ENCODE assay signal across 13 cellular contexts in genomic region chr17:74815671-74816370, GRCh38. TPM values are rescaled to one million over a fixed set of nuclear protein-coding genes. Genes with fewer than 3 reads are reported as not detected.
DNase-seq lines count a peak whose midpoint lies in the region; FAIRE-seq and TF ChIP-seq lines count a peak whose summit lies in the region.
"Had no signal": no experiment of that assay in that cellular context is flagged by ENCODE, and none has a peak within 500 bp of the region (broad histone marks: within the 10 kb centered on the region; RNA-seq: fewer than 3 reads in every experiment).

No MANE protein-coding gene starts in this region.

- H3K4me1 ChIP-seq in OCI-LY1 (ENCODE audit: insufficient read depth, low read length, severe bottlenecking) (no peaks in the 10 kb centered on the region), endothelial cell of umbilical vein (ENCODE audit: control insufficient read depth, extremely low read depth, insufficient read depth, low read length) (no peaks in the 10 kb centered on the region)

- peak; percentile 35; the same call in 1 of the 2 replicates for TF ChIP-seq CTCF in 22Rv1 (IDR thresholded peaks at IDR 0.05)
- peak; percentile 42; the same call in 1 of the 2 replicates for TF ChIP-seq CTCF in OCI-LY1 (IDR thresholded peaks at IDR 0.05; ENCODE audit: low read length)
- TF ChIP-seq CTCF in endothelial cell of umbilical vein (IDR thresholded peaks at IDR 0.05; ENCODE audit: extremely low read depth in 1 of 2, insufficient read depth in 1 of 2, low read depth in 1 of 2, low read length in 2 of 2): peak; percentile 31 to 37
- no peak for TF ChIP-seq CTCF in Calu3 (IDR thresholded peaks at IDR 0.05; ENCODE audit: unreplicated experiment)

- no peaks in the 10 kb centered on the region for H3K79me2 ChIP-seq in OCI-LY1 (ENCODE audit: insufficient read depth, low read length)
- no peaks in the 10 kb centered on the region for H3K79me2 ChIP-seq in endothelial cell of umbilical vein (ENCODE audit: control insufficient read depth, insufficient read depth, low read length)

- H3K36me3 ChIP-seq in OCI-LY1 (ENCODE audit: insufficient read depth, low read length): 0 out of 2 replicates have a peak, but pooled peaks cover 3% of the 10 kb centered on the region
- H3K36me3 ChIP-seq in endothelial cell of umbilical vein (ENCODE audit: control insufficient read depth in 2 of 2, extremely low read depth in 1 of 2, insufficient read depth in 2 of 2, low read length in 2 of 2): peaks cover 0 to 4% of the 10 kb centered on the region in 2 experiments

- no peaks in the 10 kb centered on the region for H3K9me3 ChIP-seq in OCI-LY1 (ENCODE audit: low read length)
- H3K9me3 ChIP-seq in endothelial cell of umbilical vein (replicated peaks; ENCODE audit: control insufficient read depth, insufficient read depth, low read length): no peaks in the 10 kb centered on the region

- POLR2A ChIA-PET in endothelial cell of umbilical vein (lab: Charles Lee): no interaction called here

- no TSS peak for BruUV-seq in endothelial cell of umbilical vein (replicated peaks; lab: Mats Ljungman, UMichigan)
- BruUV-seq in Calu3 (replicated peaks; lab: Mats Ljungman, UMichigan): no TSS peak

- H3K9me2 ChIP-seq in OCI-LY1 (ENCODE audit: low read depth, low read length): no peaks in the 10 kb centered on the region

- dilution Hi-C loops in endothelial cell of umbilical vein (cut with MboI; ENCODE audit: extremely low pct_ligation_motif_present, low sequenced_read_pairs): no loop called here

- no peak overlapping the region for H3K27ac ChIP-seq in 22Rv1
- no peak overlapping the region for H3K27ac ChIP-seq in OCI-LY1 (ENCODE audit: low read depth, low read length, poor library complexity, severe bottlenecking)
- no peak overlapping the region for H3K27ac ChIP-seq in endothelial cell of umbilical vein (ENCODE audit: insufficient read depth, low read depth, low read length)
- H3K27ac ChIP-seq: epithelial cell of prostate had no signal

- TF ChIP-seq POLR2A in endothelial cell of umbilical vein (IDR thresholded peaks at IDR 0.05; ENCODE audit: low read depth, low read length): no peak

- no peaks in the 10 kb centered on the region for H3K9me1 ChIP-seq in endothelial cell of umbilical vein (replicated peaks; ENCODE audit: control insufficient read depth, extremely low read depth, insufficient read depth, low read length)

- H3K9me3 Mint-ChIP-seq in Calu3 (ENCODE audit: low read depth, unreplicated experiment): no peaks in the 10 kb centered on the region
- H3K9me3 Mint-ChIP-seq: activated CD4-positive, alpha-beta T cell treated with anti-CD3 and anti-CD28 coated beads, Interleukin-2, amount 10 ng/mL, durations not matched to agents 24 days and 14 days; activated naive CD8-positive, alpha-beta T cell treated with anti-CD3 and anti-CD28 coated beads, Interleukin-2, amount 10 ng/mL, durations not matched to agents 7 days and 5 days had no signal

- no peak overlapping the region for H3K9ac ChIP-seq in OCI-LY1 (ENCODE audit: low read length)
- no peak overlapping the region for H3K9ac ChIP-seq in endothelial cell of umbilical vein (replicated peaks; ENCODE audit: extremely low read depth, insufficient read depth, low read length)

- H4K20me1 ChIP-seq in OCI-LY1 (ENCODE audit: insufficient read depth, low read length) (no peaks in the 10 kb centered on the region), endothelial cell of umbilical vein (replicated peaks; ENCODE audit: control insufficient read depth, extremely low read depth, insufficient read depth, low read length) (no peaks in the 10 kb centered on the region)

- H3K4me1 Mint-ChIP-seq in Calu3 (ENCODE audit: low read depth, unreplicated experiment): no peaks in the 10 kb centered on the region

- H3K36me3 Mint-ChIP-seq in Calu3 (ENCODE audit: insufficient read depth, unreplicated experiment): peaks cover 5% of the 10 kb centered on the region
- H3K36me3 Mint-ChIP-seq: activated naive CD8-positive, alpha-beta T cell treated with anti-CD3 and anti-CD28 coated beads, Interleukin-2, amount 10 ng/mL, durations not matched to agents 7 days and 5 days had no signal

- no peaks in the 10 kb centered on the region for H3K27me3 ChIP-seq in OCI-LY1 (ENCODE audit: insufficient read depth, low read length)
- no peaks in the 10 kb centered on the region for H3K27me3 ChIP-seq in endothelial cell of umbilical vein (ENCODE audit: control insufficient read depth in 2 of 2, insufficient read depth in 2 of 2, low read length in 2 of 2)

- FAIRE-seq in endothelial cell of umbilical vein (lab: Jason Lieb, UNC): peak; percentile 8

- H3F3A ChIP-seq in OCI-LY1 (ENCODE audit: insufficient read depth, low read length): no peaks in the 10 kb centered on the region

- intact Hi-C loops in endothelial cell of umbilical vein (cut with micrococcal nuclease) (no loop called here), Calu3 (cut with micrococcal nuclease; ENCODE audit: unreplicated experiment) (no loop called here)

- H2AFZ ChIP-seq in OCI-LY1 (ENCODE audit: low read length): no peak overlapping the region
- H2AFZ ChIP-seq in endothelial cell of umbilical vein (ENCODE audit: low read depth, low read length): no peak overlapping the region

- no peak overlapping the region for H3K27ac Mint-ChIP-seq in Calu3 (ENCODE audit: unreplicated experiment)
- H3K27ac Mint-ChIP-seq: activated CD4-positive, alpha-beta T cell treated with anti-CD3 and anti-CD28 coated beads, Interleukin-2, amount 10 ng/mL, durations not matched to agents 24 days and 14 days; activated naive CD8-positive, alpha-beta T cell treated with anti-CD3 and anti-CD28 coated beads, Interleukin-2, amount 10 ng/mL, durations not matched to agents 7 days and 5 days had no signal

- H3K27me3 Mint-ChIP-seq in Calu3 (ENCODE audit: unreplicated experiment): no peaks in the 10 kb centered on the region
- H3K27me3 Mint-ChIP-seq: activated CD4-positive, alpha-beta T cell treated with anti-CD3 and anti-CD28 coated beads, Interleukin-2, amount 10 ng/mL, durations not matched to agents 24 days and 14 days; activated naive CD8-positive, alpha-beta T cell treated with anti-CD3 and anti-CD28 coated beads, Interleukin-2, amount 10 ng/mL, durations not matched to agents 7 days and 5 days had no signal

- H3K4me3 ChIP-seq in OCI-LY1 (ENCODE audit: low read depth, low read length, poor library complexity, severe bottlenecking) (no peak overlapping the region), endothelial cell of umbilical vein (replicated peaks in 1 of 3; ENCODE audit: insufficient read depth in 1 of 3, low read depth in 1 of 3, low read length in 3 of 3) (no peak overlapping the region)

- CTCF ChIA-PET in endothelial cell of umbilical vein (lab: Charles Lee): interaction anchor here (0.7 to 1.1 kb wide), 4 partner anchors 40 to 46 kb away, joined by 3 to 5 read pairs (median 3); partner anchors contain the start of gene GRIN2C
- CTCF ChIA-PET in Calu3 (lab: Charles Lee): no interaction called here

- H3K4me2 ChIP-seq in OCI-LY1 (ENCODE audit: low read length) (no peak overlapping the region), endothelial cell of umbilical vein (ENCODE audit: insufficient read depth, low read length) (no peak overlapping the region)

- no peak overlapping the region for H3K4me3 Mint-ChIP-seq in Calu3 (ENCODE audit: low read depth, unreplicated experiment)
- H3K4me3 Mint-ChIP-seq: activated CD4-positive, alpha-beta T cell treated with anti-CD3 and anti-CD28 coated beads, Interleukin-2, amount 10 ng/mL, durations not matched to agents 24 days and 14 days; activated naive CD8-positive, alpha-beta T cell treated with anti-CD3 and anti-CD28 coated beads, Interleukin-2, amount 10 ng/mL, durations not matched to agents 7 days and 5 days had no signal

- peak; percentile 11 for DNase-seq in ELR (ENCODE audit: low read depth)
- peak; percentile 7 for DNase-seq in endothelial cell of umbilical vein (ENCODE audit: low read depth, low spot score)
- no peak for DNase-seq in Calu3
- no peak for DNase-seq in stimulated activated CD4-positive, alpha-beta T cell treated with anti-CD3 and anti-CD28 coated beads, Interleukin-4, amount 100 ng/mL, for 4 hours
- DNase-seq in H4 (ENCODE audit: low spot score): no peak
- no peak for DNase-seq in NCI-H1048 (lab: John Stamatoyannopoulos, UW)
- DNase-seq: activated CD4-positive, alpha-beta T cell treated with anti-CD3 and anti-CD28 coated beads, Interleukin-2, amount 10 ng/mL, durations not matched to agents 24 days and 14 days; activated naive CD8-positive, alpha-beta T cell treated with anti-CD3 and anti-CD28 coated beads, Interleukin-2, amount 10 ng/mL, durations not matched to agents 7 days and 5 days; GOT3; NCI-H1417 had no signal

RNA-seq across cellular contexts. Expression of gene NAT9, which starts 39.7 kb away (rescaled TPM):
- total RNA-seq in endothelial cell of umbilical vein: 44.8 and 45.8 TPM in 2 replicates
- polyA plus RNA-seq in endothelial cell of umbilical vein: 37.2 and 39.3 TPM in 2 replicates
- 32.6 and 39.8 TPM in 2 replicates for polyA plus RNA-seq in endothelial cell of umbilical vein (2011; cell fraction: cytosol; rRNA removed)
- polyA plus RNA-seq in endothelial cell of umbilical vein (2011; cell fraction: nucleus; rRNA removed): 230 and 239 TPM in 2 replicates
- 45.3 and 53.6 TPM in 2 replicates for polyA plus RNA-seq in endothelial cell of umbilical vein (2012)
- 44.8 and 46.5 TPM in 2 replicates for polyA minus RNA-seq in endothelial cell of umbilical vein
- polyA minus RNA-seq in endothelial cell of umbilical vein (2011; cell fraction: cytosol; rRNA and poly(A)+ RNA removed): 3.6 TPM
- 32.7 and 34.2 TPM in 2 replicates for polyA minus RNA-seq in endothelial cell of umbilical vein (2011; cell fraction: nucleus; rRNA and poly(A)+ RNA removed)
- 66.5 and 74.7 TPM in 2 replicates for total RNA-seq in Calu3 (2022)
- total RNA-seq in H4 (2014; rRNA removed; shearing (Covaris generic)): 25.3 and 35.8 TPM in 2 replicates

RNA-seq across cellular contexts. Expression of gene GRIN2C, which starts 43.9 kb away (rescaled TPM):
- total RNA-seq in endothelial cell of umbilical vein: 0.09 and 0.60 TPM in 2 replicates
- polyA plus RNA-seq in endothelial cell of umbilical vein: 0.03 and 0.04 TPM in 2 replicates
- polyA plus RNA-seq in endothelial cell of umbilical vein (2011; cell fraction: cytosol; rRNA removed): 0.01 TPM in 2 replicates
- 0.17 and 0.25 TPM in 2 replicates for polyA plus RNA-seq in endothelial cell of umbilical vein (2011; cell fraction: nucleus; rRNA removed)
- polyA plus RNA-seq in endothelial cell of umbilical vein (2012): 0.12 and 0.16 TPM in 2 replicates
- polyA minus RNA-seq in endothelial cell of umbilical vein: 0.04 and 0.15 TPM in 2 replicates
- polyA minus RNA-seq in endothelial cell of umbilical vein (2011; cell fraction: cytosol; rRNA and poly(A)+ RNA removed): not detected
- 0.10 and 0.14 TPM in 2 replicates for polyA minus RNA-seq in endothelial cell of umbilical vein (2011; cell fraction: nucleus; rRNA and poly(A)+ RNA removed)
- not detected in 2 replicates for total RNA-seq in Calu3 (2022)
- 0.12 TPM in 1 of 2 replicates, not detected in the other for total RNA-seq in H4 (2014; rRNA removed; shearing (Covaris generic))

RNA-seq across cellular contexts. Expression of gene FDXR, which starts 57.0 kb away (rescaled TPM):
- total RNA-seq in endothelial cell of umbilical vein (30.9 and 33.4 TPM in 2 replicates), Calu3 (2022) (8.4 and 13.5 TPM in 2 replicates)
- polyA plus RNA-seq in endothelial cell of umbilical vein: 19.7 and 20.4 TPM in 2 replicates
- polyA plus RNA-seq in endothelial cell of umbilical vein (2011; cell fraction: cytosol; rRNA removed): 17.3 and 21.1 TPM in 2 replicates
- polyA plus RNA-seq in endothelial cell of umbilical vein (2011; cell fraction: nucleus; rRNA removed): 26.4 and 27.8 TPM in 2 replicates
- polyA plus RNA-seq in endothelial cell of umbilical vein (2012): 29.8 and 35.1 TPM in 2 replicates
- 8.5 and 9.8 TPM in 2 replicates for polyA minus RNA-seq in endothelial cell of umbilical vein
- 10.9 TPM for polyA minus RNA-seq in endothelial cell of umbilical vein (2011; cell fraction: cytosol; rRNA and poly(A)+ RNA removed)
- 6.6 and 8.8 TPM in 2 replicates for polyA minus RNA-seq in endothelial cell of umbilical vein (2011; cell fraction: nucleus; rRNA and poly(A)+ RNA removed)
- total RNA-seq in H4 (2014; rRNA removed; shearing (Covaris generic)): 22.1 and 30.0 TPM in 2 replicates

Comparison
In these comparisons a context has a peak if more than half of its experiments do, and no peak if none do; other contexts are left out.
1. DNase-seq: peak in ELR (single experiment) and endothelial cell of umbilical vein (single experiment); none in Calu3 (single experiment), stimulated activated CD4-positive, alpha-beta T cell treated with anti-CD3 and anti-CD28 coated beads, Interleukin-4, amount 100 ng/mL, for 4 hours (0 of 2), H4 (single experiment) and NCI-H1048 (single experiment).